In the genomic region with DNA sequence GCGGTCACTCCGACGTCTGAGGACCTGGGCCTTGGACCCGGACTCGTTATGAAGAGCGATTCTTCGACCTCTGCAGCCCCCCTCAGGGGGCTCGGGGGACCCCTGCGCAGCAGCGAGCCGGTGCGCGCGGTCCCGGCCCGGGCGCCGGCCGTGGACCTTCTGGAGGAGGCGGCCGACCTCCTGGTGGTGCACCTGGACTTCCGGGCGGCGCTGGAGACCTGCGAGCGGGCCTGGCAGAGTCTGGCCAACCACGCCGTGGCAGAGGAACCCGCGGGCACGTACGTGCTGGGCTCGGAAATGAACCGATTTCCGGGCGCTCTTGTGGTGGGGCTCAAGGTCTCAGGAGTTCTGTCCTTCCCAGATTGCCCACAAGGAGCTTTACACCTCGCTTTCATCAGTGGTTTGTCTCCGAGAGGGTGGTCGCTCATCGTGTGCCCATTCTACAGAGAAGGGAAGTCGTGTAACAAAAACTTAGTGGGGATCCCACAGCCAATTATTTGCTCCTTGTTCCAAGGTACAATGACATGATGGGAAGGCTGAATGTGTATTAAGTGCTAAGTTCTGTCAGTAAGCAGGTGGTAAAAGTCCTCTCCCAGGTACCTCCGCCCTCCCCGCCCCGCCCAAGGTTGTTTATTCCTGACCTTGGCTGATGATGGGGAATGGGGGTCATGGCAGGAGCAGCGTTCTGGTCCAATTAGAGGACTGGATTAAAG, we compare ENCODE assay signal across 1 cellular context.
TF ChIP-seq lines count a peak whose summit lies in the region.

No MANE protein-coding gene starts in this region.

TF ChIP-seq in IMR-90, 13 proteins besides CTCF, POLR2A, EP300 and RAD21 (continued from another document):
- TF ChIP-seq MAFK (IDR thresholded peaks at IDR 0.05; ENCODE audit: low read depth, low read length): no peak
- TF ChIP-seq SMC3 (IDR thresholded peaks at IDR 0.05; ENCODE audit: low read depth, low read length): no peak; the same call in 1 of the 2 replicates
